24 cellular contexts compared by ENCODE assay signal in genomic region chr7:90025771-90026170, GRCh38.
A peak's percentile ranks its signal among the peaks of the same experiment; 100 is the strongest.
DNase-seq lines count a peak whose midpoint lies in the region; ATAC-seq and TF ChIP-seq lines count a peak whose summit lies in the region.
"Had no signal": no experiment of that assay in that cellular context is flagged by ENCODE, and none has a peak within 500 bp of the region (broad histone marks: within the 10 kb centered on the region; RNA-seq: fewer than 3 reads in every experiment).

No MANE protein-coding gene starts in this region.

- no peaks in the 10 kb centered on the region for H3K36me3 ChIP-seq in right atrium auricular region
- H3K36me3 ChIP-seq: cardiac muscle cell, gastroesophageal sphincter, prostate gland had no signal

- H3K27me3 ChIP-seq in right atrium auricular region = no peaks in the 10 kb centered on the region
- H3K27me3 ChIP-seq: cardiac muscle cell, gastroesophageal sphincter had no signal

- H3K9me3 ChIP-seq in right atrium auricular region = no peaks in the 10 kb centered on the region
- H3K9me3 ChIP-seq: gastroesophageal sphincter, prostate gland had no signal

- H3K4me1 ChIP-seq in right atrium auricular region = no peaks in the 10 kb centered on the region
- H3K4me1 ChIP-seq: gastroesophageal sphincter, prostate gland had no signal

- no peak for TF ChIP-seq CTCF in right atrium auricular region (IDR thresholded peaks at IDR 0.05)

- H3K4me3 ChIP-seq in right atrium auricular region = no peak overlapping the region
- H3K4me3 ChIP-seq: cardiac muscle cell, gastroesophageal sphincter, PC-9, prostate gland, skin epidermis had no signal

- DNase-seq in right atrium auricular region (ENCODE audit: low spot score) = no peak
- DNase-seq in globus pallidus (ENCODE audit: low spot score) = no peak
- DNase-seq in occipital lobe (lab: John Stamatoyannopoulos, UW) = no peak
- DNase-seq: activated gamma-delta T cell; DMS153; H9; KG1; left cardiac atrium; NCI-H1105; NCI-H69; nephron progenitor cell; PC-9; stimulated activated CD4-positive, alpha-beta T cell treated with anti-CD3 and anti-CD28 coated beads, Interleukin-4, amount 100 ng/mL, for 24 hours; T-helper 9 cell had no signal

- no peak overlapping the region for H3K27ac ChIP-seq in right atrium auricular region
- H3K27ac ChIP-seq: cardiac muscle cell, gastroesophageal sphincter, PC-9, prostate gland, skin epidermis had no signal

- ATAC-seq in GM18517 (IDR thresholded peaks at IDR 0.05; ENCODE audit: unreplicated experiment) = peak; percentile 89
- peak; percentile 77 for ATAC-seq in GM21360 (IDR thresholded peaks at IDR 0.05; ENCODE audit: unreplicated experiment)
- peak; percentile 90 for ATAC-seq in HG02870 (IDR thresholded peaks at IDR 0.05; ENCODE audit: unreplicated experiment)
- peak; percentile 92 for ATAC-seq in HG03520 (IDR thresholded peaks at IDR 0.05; ENCODE audit: unreplicated experiment)
- ATAC-seq in SK-N-SH treated with all-trans-retinoic acid at 6 μM for 48 hours = no peak
- ATAC-seq: esophagus mucosa, gastroesophageal sphincter, left cardiac atrium had no signal

TF ChIP-seq in SK-N-SH treated with all-trans-retinoic acid at 6 μM for 48 hours, 23 proteins besides CTCF, POLR2A, EP300 and RAD21:
- TF ChIP-seq ISL1 (CRISPR knock-in tag; IDR thresholded peaks at IDR 0.05) (no peak), GLIS3 (CRISPR knock-in tag; IDR thresholded peaks at IDR 0.05) (no peak), BACH2 (CRISPR knock-in tag; IDR thresholded peaks at IDR 0.05; ENCODE audit: borderline replicate concordance) (no peak), TSHZ2 (CRISPR knock-in tag; IDR thresholded peaks at IDR 0.05) (no peak), ARNTL (CRISPR knock-in tag; IDR thresholded peaks at IDR 0.05; ENCODE audit: borderline replicate concordance, low read depth) (no peak), RARB (CRISPR knock-in tag; IDR thresholded peaks at IDR 0.05) (no peak), TOX (CRISPR knock-in tag; IDR thresholded peaks at IDR 0.05; ENCODE audit: borderline replicate concordance) (no peak), ESRRG (CRISPR knock-in tag; IDR thresholded peaks at IDR 0.05) (no peak), ZNF565 (CRISPR knock-in tag; conservative IDR thresholded peaks at IDR 0.05; ENCODE audit: low read depth) (no peak), SNAI2 (CRISPR knock-in tag; IDR thresholded peaks at IDR 0.05) (no peak), PPARA (CRISPR knock-in tag; IDR thresholded peaks at IDR 0.05; ENCODE audit: borderline replicate concordance) (no peak), OSR1 (CRISPR knock-in tag; IDR thresholded peaks at IDR 0.05) (no peak), CREB5 (CRISPR knock-in tag; IDR thresholded peaks at IDR 0.05; ENCODE audit: low read depth) (no peak), TCF4 (CRISPR knock-in tag; IDR thresholded peaks at IDR 0.05; ENCODE audit: borderline replicate concordance) (no peak), ZNF70 (CRISPR knock-in tag; IDR thresholded peaks at IDR 0.05) (no peak)
- TF ChIP-seq, protein P1, sequence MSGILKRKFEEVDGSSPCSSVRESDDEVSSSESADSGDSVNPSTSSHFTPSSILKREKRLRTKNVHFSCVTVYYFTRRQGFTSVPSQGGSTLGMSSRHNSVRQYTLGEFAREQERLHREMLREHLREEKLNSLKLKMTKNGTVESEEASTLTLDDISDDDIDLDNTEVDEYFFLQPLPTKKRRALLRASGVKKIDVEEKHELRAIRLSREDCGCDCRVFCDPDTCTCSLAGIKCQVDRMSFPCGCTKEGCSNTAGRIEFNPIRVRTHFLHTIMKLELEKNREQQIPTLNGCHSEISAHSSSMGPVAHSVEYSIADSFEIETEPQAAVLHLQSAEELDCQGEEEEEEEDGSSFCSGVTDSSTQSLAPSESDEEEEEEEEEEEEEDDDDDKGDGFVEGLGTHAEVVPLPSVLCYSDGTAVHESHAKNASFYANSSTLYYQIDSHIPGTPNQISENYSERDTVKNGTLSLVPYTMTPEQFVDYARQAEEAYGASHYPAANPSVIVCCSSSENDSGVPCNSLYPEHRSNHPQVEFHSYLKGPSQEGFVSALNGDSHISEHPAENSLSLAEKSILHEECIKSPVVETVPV (CRISPR knock-in tag; IDR thresholded peaks at IDR 0.05) = no peak
